Comparison of ENCODE assay signal across 1 cellular context in the genomic region with DNA sequence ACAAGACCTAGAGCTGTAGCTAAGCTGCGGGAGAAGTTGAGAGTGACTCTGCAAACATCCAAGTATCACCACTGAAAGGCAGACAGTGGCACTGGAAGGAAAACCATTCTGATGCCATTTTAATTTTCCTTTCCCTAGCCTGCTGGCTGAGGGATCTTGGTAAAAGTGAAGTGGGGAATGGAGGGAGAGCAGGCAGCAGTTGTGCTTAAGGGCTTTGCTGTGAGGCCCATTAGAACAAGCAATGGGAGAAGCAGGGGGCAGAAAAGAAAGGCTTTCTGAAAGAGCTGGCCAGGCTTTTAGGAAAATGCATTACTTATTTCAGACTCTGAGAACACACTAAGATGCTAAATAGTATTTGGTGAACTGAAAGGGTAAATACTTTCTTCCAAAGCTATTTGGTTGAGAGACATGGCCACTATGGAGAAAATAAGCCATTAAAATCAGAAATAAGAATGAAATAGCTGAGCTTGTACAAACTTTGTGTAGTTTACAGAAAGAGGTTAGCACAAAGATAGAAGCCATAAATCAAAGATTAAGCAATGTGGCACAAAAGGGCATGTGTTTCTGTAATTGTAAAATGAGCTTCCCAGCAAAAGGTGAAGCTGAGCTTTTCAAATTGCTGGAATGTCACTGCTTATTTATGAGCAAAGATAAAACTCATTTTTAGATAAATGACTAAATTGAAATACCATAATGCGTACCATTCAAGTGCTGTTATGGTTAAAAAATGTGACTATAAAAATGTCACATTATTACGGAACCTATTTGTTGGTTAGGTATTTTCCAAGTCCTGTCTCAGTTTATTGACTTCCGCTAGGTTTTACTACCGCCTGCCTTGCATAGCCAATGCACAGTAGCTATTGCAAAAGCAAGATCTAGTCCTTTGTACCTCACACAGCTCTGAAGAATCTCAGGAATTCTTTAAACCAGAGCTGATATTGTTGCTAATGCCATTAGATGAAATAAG.
TF ChIP-seq lines count a peak whose summit lies in the region.

No MANE protein-coding gene starts in this region.

TF ChIP-seq in H1, 55 proteins besides CTCF, POLR2A, EP300 and RAD21 (continued from another document):
- TF ChIP-seq, protein P1, sequence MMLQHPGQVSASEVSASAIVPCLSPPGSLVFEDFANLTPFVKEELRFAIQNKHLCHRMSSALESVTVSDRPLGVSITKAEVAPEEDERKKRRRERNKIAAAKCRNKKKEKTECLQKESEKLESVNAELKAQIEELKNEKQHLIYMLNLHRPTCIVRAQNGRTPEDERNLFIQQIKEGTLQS (IDR thresholded peaks at IDR 0.05; ENCODE audit: insufficient read depth, low read depth, low read length): no peak
- TF ChIP-seq SP4 (IDR thresholded peaks at IDR 0.05; ENCODE audit: low read length) (no peak), TAF7 (optimal IDR thresholded peaks at IDR 0.05; ENCODE audit: borderline replicate concordance, low read depth, low read length) (no peak), RBBP5 (IDR thresholded peaks at IDR 0.05; ENCODE audit: borderline replicate concordance, low read depth, low read length) (no peak), TCF12 (IDR thresholded peaks at IDR 0.05; ENCODE audit: low read depth, low read length) (no peak), MAFK (IDR thresholded peaks at IDR 0.05; ENCODE audit: low read depth, low read length) (no peak), JUND (IDR thresholded peaks at IDR 0.05; ENCODE audit: low read length) (no peak), SUZ12 (IDR thresholded peaks at IDR 0.05; ENCODE audit: low read length) (no peak), PHF8 (conservative IDR thresholded peaks at IDR 0.05; ENCODE audit: low read depth, low read length) (no peak), ZNF274 (IDR thresholded peaks at IDR 0.05; ENCODE audit: borderline replicate concordance, extremely low read depth, low read length) (no peak), HDAC6 (IDR thresholded peaks at IDR 0.05; ENCODE audit: low read depth, low read length) (no peak), CHD2 (IDR thresholded peaks at IDR 0.05; ENCODE audit: low read length) (no peak)
- TF ChIP-seq, protein P2, sequence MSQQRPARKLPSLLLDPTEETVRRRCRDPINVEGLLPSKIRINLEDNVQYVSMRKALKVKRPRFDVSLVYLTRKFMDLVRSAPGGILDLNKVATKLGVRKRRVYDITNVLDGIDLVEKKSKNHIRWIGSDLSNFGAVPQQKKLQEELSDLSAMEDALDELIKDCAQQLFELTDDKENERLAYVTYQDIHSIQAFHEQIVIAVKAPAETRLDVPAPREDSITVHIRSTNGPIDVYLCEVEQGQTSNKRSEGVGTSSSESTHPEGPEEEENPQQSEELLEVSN (IDR thresholded peaks at IDR 0.05): no peak
- TF ChIP-seq, protein P3, sequence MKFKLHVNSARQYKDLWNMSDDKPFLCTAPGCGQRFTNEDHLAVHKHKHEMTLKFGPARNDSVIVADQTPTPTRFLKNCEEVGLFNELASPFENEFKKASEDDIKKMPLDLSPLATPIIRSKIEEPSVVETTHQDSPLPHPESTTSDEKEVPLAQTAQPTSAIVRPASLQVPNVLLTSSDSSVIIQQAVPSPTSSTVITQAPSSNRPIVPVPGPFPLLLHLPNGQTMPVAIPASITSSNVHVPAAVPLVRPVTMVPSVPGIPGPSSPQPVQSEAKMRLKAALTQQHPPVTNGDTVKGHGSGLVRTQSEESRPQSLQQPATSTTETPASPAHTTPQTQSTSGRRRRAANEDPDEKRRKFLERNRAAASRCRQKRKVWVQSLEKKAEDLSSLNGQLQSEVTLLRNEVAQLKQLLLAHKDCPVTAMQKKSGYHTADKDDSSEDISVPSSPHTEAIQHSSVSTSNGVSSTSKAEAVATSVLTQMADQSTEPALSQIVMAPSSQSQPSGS (IDR thresholded peaks at IDR 0.05; ENCODE audit: low read length): no peak
- TF ChIP-seq, protein P4, sequence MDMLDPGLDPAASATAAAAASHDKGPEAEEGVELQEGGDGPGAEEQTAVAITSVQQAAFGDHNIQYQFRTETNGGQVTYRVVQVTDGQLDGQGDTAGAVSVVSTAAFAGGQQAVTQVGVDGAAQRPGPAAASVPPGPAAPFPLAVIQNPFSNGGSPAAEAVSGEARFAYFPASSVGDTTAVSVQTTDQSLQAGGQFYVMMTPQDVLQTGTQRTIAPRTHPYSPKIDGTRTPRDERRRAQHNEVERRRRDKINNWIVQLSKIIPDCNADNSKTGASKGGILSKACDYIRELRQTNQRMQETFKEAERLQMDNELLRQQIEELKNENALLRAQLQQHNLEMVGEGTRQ (IDR thresholded peaks at IDR 0.05; ENCODE audit: low read length): no peak
- TF ChIP-seq, protein P5, sequence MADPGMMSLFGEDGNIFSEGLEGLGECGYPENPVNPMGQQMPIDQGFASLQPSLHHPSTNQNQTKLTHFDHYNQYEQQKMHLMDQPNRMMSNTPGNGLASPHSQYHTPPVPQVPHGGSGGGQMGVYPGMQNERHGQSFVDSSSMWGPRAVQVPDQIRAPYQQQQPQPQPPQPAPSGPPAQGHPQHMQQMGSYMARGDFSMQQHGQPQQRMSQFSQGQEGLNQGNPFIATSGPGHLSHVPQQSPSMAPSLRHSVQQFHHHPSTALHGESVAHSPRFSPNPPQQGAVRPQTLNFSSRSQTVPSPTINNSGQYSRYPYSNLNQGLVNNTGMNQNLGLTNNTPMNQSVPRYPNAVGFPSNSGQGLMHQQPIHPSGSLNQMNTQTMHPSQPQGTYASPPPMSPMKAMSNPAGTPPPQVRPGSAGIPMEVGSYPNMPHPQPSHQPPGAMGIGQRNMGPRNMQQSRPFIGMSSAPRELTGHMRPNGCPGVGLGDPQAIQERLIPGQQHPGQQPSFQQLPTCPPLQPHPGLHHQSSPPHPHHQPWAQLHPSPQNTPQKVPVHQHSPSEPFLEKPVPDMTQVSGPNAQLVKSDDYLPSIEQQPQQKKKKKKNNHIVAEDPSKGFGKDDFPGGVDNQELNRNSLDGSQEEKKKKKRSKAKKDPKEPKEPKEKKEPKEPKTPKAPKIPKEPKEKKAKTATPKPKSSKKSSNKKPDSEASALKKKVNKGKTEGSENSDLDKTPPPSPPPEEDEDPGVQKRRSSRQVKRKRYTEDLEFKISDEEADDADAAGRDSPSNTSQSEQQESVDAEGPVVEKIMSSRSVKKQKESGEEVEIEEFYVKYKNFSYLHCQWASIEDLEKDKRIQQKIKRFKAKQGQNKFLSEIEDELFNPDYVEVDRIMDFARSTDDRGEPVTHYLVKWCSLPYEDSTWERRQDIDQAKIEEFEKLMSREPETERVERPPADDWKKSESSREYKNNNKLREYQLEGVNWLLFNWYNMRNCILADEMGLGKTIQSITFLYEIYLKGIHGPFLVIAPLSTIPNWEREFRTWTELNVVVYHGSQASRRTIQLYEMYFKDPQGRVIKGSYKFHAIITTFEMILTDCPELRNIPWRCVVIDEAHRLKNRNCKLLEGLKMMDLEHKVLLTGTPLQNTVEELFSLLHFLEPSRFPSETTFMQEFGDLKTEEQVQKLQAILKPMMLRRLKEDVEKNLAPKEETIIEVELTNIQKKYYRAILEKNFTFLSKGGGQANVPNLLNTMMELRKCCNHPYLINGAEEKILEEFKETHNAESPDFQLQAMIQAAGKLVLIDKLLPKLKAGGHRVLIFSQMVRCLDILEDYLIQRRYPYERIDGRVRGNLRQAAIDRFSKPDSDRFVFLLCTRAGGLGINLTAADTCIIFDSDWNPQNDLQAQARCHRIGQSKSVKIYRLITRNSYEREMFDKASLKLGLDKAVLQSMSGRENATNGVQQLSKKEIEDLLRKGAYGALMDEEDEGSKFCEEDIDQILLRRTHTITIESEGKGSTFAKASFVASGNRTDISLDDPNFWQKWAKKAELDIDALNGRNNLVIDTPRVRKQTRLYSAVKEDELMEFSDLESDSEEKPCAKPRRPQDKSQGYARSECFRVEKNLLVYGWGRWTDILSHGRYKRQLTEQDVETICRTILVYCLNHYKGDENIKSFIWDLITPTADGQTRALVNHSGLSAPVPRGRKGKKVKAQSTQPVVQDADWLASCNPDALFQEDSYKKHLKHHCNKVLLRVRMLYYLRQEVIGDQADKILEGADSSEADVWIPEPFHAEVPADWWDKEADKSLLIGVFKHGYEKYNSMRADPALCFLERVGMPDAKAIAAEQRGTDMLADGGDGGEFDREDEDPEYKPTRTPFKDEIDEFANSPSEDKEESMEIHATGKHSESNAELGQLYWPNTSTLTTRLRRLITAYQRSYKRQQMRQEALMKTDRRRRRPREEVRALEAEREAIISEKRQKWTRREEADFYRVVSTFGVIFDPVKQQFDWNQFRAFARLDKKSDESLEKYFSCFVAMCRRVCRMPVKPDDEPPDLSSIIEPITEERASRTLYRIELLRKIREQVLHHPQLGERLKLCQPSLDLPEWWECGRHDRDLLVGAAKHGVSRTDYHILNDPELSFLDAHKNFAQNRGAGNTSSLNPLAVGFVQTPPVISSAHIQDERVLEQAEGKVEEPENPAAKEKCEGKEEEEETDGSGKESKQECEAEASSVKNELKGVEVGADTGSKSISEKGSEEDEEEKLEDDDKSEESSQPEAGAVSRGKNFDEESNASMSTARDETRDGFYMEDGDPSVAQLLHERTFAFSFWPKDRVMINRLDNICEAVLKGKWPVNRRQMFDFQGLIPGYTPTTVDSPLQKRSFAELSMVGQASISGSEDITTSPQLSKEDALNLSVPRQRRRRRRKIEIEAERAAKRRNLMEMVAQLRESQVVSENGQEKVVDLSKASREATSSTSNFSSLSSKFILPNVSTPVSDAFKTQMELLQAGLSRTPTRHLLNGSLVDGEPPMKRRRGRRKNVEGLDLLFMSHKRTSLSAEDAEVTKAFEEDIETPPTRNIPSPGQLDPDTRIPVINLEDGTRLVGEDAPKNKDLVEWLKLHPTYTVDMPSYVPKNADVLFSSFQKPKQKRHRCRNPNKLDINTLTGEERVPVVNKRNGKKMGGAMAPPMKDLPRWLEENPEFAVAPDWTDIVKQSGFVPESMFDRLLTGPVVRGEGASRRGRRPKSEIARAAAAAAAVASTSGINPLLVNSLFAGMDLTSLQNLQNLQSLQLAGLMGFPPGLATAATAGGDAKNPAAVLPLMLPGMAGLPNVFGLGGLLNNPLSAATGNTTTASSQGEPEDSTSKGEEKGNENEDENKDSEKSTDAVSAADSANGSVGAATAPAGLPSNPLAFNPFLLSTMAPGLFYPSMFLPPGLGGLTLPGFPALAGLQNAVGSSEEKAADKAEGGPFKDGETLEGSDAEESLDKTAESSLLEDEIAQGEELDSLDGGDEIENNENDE (IDR thresholded peaks at IDR 0.05; ENCODE audit: insufficient replicate concordance, low read length): no peak
